8 cellular contexts compared by ENCODE assay signal in the genomic region with DNA sequence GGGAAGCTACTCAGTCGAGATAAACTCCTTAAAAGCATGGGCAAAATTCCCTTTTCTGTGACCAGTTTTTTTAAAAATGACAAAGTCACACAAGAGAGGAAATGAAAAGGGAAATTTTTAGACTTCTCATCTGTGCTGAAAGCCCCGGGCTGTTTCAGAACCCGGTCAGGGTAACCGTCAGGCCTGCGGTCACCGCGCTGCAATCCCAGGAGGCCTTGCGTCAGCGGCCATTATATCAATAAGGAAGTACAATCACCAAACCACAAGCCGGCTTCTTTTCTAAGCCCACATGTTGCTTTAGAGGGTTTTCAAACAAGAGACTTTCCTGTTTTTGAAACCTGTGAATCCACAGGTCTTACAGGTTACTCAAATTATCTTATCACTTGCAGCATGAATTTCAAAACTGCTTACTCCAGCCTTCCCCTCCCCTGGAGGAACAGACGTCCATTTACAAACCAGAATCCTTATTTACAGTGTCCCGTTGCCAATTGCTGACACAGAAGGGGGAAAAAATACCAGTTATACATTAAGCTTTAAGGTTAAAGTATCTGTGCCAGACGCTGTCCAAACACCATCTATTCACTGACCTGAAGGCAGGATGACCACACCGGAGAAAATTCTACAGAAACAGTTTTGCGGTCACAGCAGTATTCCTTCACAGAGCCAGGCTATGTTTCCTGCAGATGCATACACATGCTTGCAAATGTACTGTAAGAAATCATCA.
A peak's percentile ranks its signal among the peaks of the same experiment; 100 is the strongest.
DNase-seq lines count a peak whose midpoint lies in the region; ATAC-seq, FAIRE-seq and TF ChIP-seq lines count a peak whose summit lies in the region.

No MANE protein-coding gene starts in this region.

- no peaks in the 10 kb centered on the region for H3K9me3 Mint-ChIP-seq in activated T-cell treated with anti-CD3 and anti-CD28 coated beads, Interleukin-2, amount 50 U/mL, for 72 hours

- TF ChIP-seq CTCF in fibroblast of the aortic adventitia (IDR thresholded peaks at IDR 0.05; ENCODE audit: insufficient read depth, low read length) (no peak), psoas muscle (IDR thresholded peaks at IDR 0.05) (no peak)

- no peaks in the 10 kb centered on the region for H3K9me3 ChIP-seq in psoas muscle

- intact Hi-C loops in psoas muscle (cut with DNase I) = loop anchor here in 1 of 2 donors (5.0 kb wide), 1 partner anchor 36 kb away; no protein-coding TSS in a partner anchor

- peaks cover 46% of the 10 kb centered on the region for H3K4me1 ChIP-seq in psoas muscle

- peak overlapping the region; percentile 82 for H3K27ac Mint-ChIP-seq in activated T-cell treated with anti-CD3 and anti-CD28 coated beads, Interleukin-2, amount 50 U/mL, for 72 hours

- H3K27me3 Mint-ChIP-seq in activated T-cell treated with anti-CD3 and anti-CD28 coated beads, Interleukin-2, amount 50 U/mL, for 72 hours (ENCODE audit: low read depth) = no peaks in the 10 kb centered on the region

- peaks cover 83% of the 10 kb centered on the region for H3K4me1 Mint-ChIP-seq in activated T-cell treated with anti-CD3 and anti-CD28 coated beads, Interleukin-2, amount 50 U/mL, for 72 hours (ENCODE audit: low read depth)

- FAIRE-seq in urothelium cell line (lab: Jason Lieb, UNC) = no peak

- ATAC-seq in GM18511 (IDR thresholded peaks at IDR 0.05; ENCODE audit: unreplicated experiment) = peak; percentile 85
- peak; percentile 81 for ATAC-seq in HG02981 (IDR thresholded peaks at IDR 0.05; ENCODE audit: unreplicated experiment)
- peak; percentile 83 to 86 for ATAC-seq in activated T-cell treated with anti-CD3 and anti-CD28 coated beads, Interleukin-2, amount 50 U/mL, for 72 hours (replicated peaks in 1 of 2)
- ATAC-seq in psoas muscle = peak in 2 of 4 donors; percentile 39 to 44

- peak overlapping the region; percentile 66 to 67 for H3K4me3 Mint-ChIP-seq in activated T-cell treated with anti-CD3 and anti-CD28 coated beads, Interleukin-2, amount 50 U/mL, for 72 hours

- no peaks in the 10 kb centered on the region for H3K36me3 ChIP-seq in psoas muscle (ENCODE audit: insufficient read depth in 1 of 2, low read depth in 1 of 2)

- H3K27ac ChIP-seq in psoas muscle = peak overlapping the region; percentile 70

- WGBS in psoas muscle, 3 donors = 64 to 71% (median 70%) methylated on average over 15 of the region's 15 CpGs

- DNase-seq in OCI-M2 (lab: John Stamatoyannopoulos, UW; ENCODE audit: unreplicated experiment) (peak; percentile 54), fibroblast of the aortic adventitia (ENCODE audit: low read depth) (peak; percentile 92), psoas muscle (peak; percentile 80 to 90), urothelium cell line (ENCODE audit: low spot score) (peak; percentile 50), cerebellar nuclear complex (lab: John Stamatoyannopoulos, UW) (no peak)
- DNase-seq in activated T-cell treated with anti-CD3 and anti-CD28 coated beads, Interleukin-2, amount 50 U/mL, for 72 hours = peak; percentile 93 to 94

- no peaks in the 10 kb centered on the region for H3K27me3 ChIP-seq in psoas muscle (ENCODE audit: insufficient read depth in 3 of 3, low read length in 2 of 3)

- H3K36me3 Mint-ChIP-seq in activated T-cell treated with anti-CD3 and anti-CD28 coated beads, Interleukin-2, amount 50 U/mL, for 72 hours (ENCODE audit: insufficient read depth in 2 of 2) = peaks cover 8 to 27% of the 10 kb centered on the region in 2 donors

- no peak overlapping the region for H3K4me3 ChIP-seq in fibroblast of the aortic adventitia (ENCODE audit: low read depth, low read length)
- no peak overlapping the region for H3K4me3 ChIP-seq in psoas muscle

Comparison
In these comparisons a context has a peak if more than half of its experiments do, and no peak if none do; other contexts are left out.
1. DNase-seq: peak in OCI-M2 (single experiment), activated T-cell treated with anti-CD3 and anti-CD28 coated beads, Interleukin-2, amount 50 U/mL, for 72 hours (2 of 2), fibroblast of the aortic adventitia (single experiment), psoas muscle (2 of 2) and urothelium cell line (single experiment); none in cerebellar nuclear complex (0 of 2).